In genomic region chr4:158211288-158211687, GRCh38 we compare ENCODE assay signal across 8 cellular contexts. TPM values are rescaled to one million over a fixed set of nuclear protein-coding genes. Genes with fewer than 3 reads are reported as not detected.
DNase-seq lines count a peak whose midpoint lies in the region; ATAC-seq and TF ChIP-seq lines count a peak whose summit lies in the region.

No MANE protein-coding gene starts in this region.

- peak overlapping the region; percentile 21 for H3K4me3 Mint-ChIP-seq in CD4-positive, alpha-beta T cell
- peak overlapping the region; percentile 52 for H3K4me3 Mint-ChIP-seq in endothelial cell (ENCODE audit: unreplicated experiment)
- peak overlapping the region; percentile 60 for H3K4me3 Mint-ChIP-seq in neural progenitor cell

- H3K79me2 ChIP-seq in neural progenitor cell (ENCODE audit: low read depth) = no peaks in the 10 kb centered on the region

- peaks cover 7% of the 10 kb centered on the region for H3F3A ChIP-seq in neural progenitor cell (ENCODE audit: low read depth)

- H2AFZ ChIP-seq in neural progenitor cell (replicated peaks) = peak overlapping the region; percentile 79

- H3K27me3 ChIP-seq in CD4-positive, alpha-beta T cell (ENCODE audit: control insufficient read depth, insufficient read depth, low read length) = peaks cover 14% of the 10 kb centered on the region
- H3K27me3 ChIP-seq in neural progenitor cell = no peaks in the 10 kb centered on the region

- no peak for TF ChIP-seq CTCF in CD4-positive, alpha-beta T cell (IDR thresholded peaks at IDR 0.05)
- TF ChIP-seq CTCF in NB4 (IDR thresholded peaks at IDR 0.05; ENCODE audit: low read depth, low read length) (no peak), endothelial cell (IDR thresholded peaks at IDR 0.05; ENCODE audit: unreplicated experiment) (no peak), neural progenitor cell (IDR thresholded peaks at IDR 0.05) (no peak), lower leg skin (IDR thresholded peaks at IDR 0.05) (no peak)

- H4K20me1 ChIP-seq in neural progenitor cell (ENCODE audit: low read depth) = no peaks in the 10 kb centered on the region

- CTCF ChIA-PET in CD4-positive, alpha-beta T cell (lab: Charles Lee) = no interaction called here

- no peak overlapping the region for H3K9ac ChIP-seq in neural progenitor cell

- peak overlapping the region; percentile 83 for H3K4me2 ChIP-seq in neural progenitor cell

- H3K9me3 ChIP-seq in CD4-positive, alpha-beta T cell (ENCODE audit: control insufficient read depth, low read length) = no peaks in the 10 kb centered on the region
- no peaks in the 10 kb centered on the region for H3K9me3 ChIP-seq in neural progenitor cell (ENCODE audit: low read depth)

- no peak overlapping the region for H3K27ac ChIP-seq in CD4-positive, alpha-beta T cell (ENCODE audit: low read depth, low read length)
- H3K27ac ChIP-seq in neural progenitor cell = no peak overlapping the region

- H3K9me3 Mint-ChIP-seq in CD4-positive, alpha-beta T cell = no peaks in the 10 kb centered on the region
- H3K9me3 Mint-ChIP-seq in endothelial cell (ENCODE audit: unreplicated experiment) (no peaks in the 10 kb centered on the region), neural progenitor cell (no peaks in the 10 kb centered on the region)

- peaks cover 19% of the 10 kb centered on the region for H3K4me1 Mint-ChIP-seq in CD4-positive, alpha-beta T cell (ENCODE audit: low read depth)
- peaks cover 18% of the 10 kb centered on the region for H3K4me1 Mint-ChIP-seq in endothelial cell (ENCODE audit: unreplicated experiment)
- peaks cover 21% of the 10 kb centered on the region for H3K4me1 Mint-ChIP-seq in neural progenitor cell

- H3K4me3 ChIP-seq in NB4 (ENCODE audit: low read depth, low read length) = peak overlapping the region; percentile 53
- H3K4me3 ChIP-seq in neural progenitor cell = no peak overlapping the region
- H3K4me3 ChIP-seq in lower leg skin (ENCODE audit: low read depth, poor library complexity, severe bottlenecking) = no peak overlapping the region

- ATAC-seq in CD4-positive, alpha-beta T cell (ENCODE audit: poor library complexity) = no peak

- peaks cover 17% of the 10 kb centered on the region for H3K4me1 ChIP-seq in neural progenitor cell

- no peaks in the 10 kb centered on the region for H3K36me3 ChIP-seq in neural progenitor cell

- intact Hi-C loops in CD4-positive, alpha-beta T cell (cut with DNase I, micrococcal nuclease) = no loop called here
- intact Hi-C loops in lower leg skin (cut with DNase I; ENCODE audit: low total_unique reads) = no loop called here

- DNase-seq in CD4-positive, alpha-beta T cell = no peak
- no peak for DNase-seq in NB4 (ENCODE audit: low read depth)
- DNase-seq in endothelial cell (ENCODE audit: low spot score) = no peak
- DNase-seq in neural progenitor cell (ENCODE audit: low spot score) = no peak
- no peak for DNase-seq in lower leg skin (ENCODE audit: low spot score in 2 of 2)
- DNase-seq in effector CD8-positive, alpha-beta T cell (lab: John Stamatoyannopoulos, UW) = no peak
- DNase-seq in CD1c-positive myeloid dendritic cell (ENCODE audit: extremely low spot score) = no peak
- no peak for DNase-seq in nucleus accumbens (lab: John Stamatoyannopoulos, UW)

- POLR2A ChIA-PET in CD4-positive, alpha-beta T cell (lab: Charles Lee) = no interaction called here

- H3K27ac Mint-ChIP-seq in CD4-positive, alpha-beta T cell = no peak overlapping the region
- no peak overlapping the region for H3K27ac Mint-ChIP-seq in endothelial cell (ENCODE audit: unreplicated experiment)
- no peak overlapping the region for H3K27ac Mint-ChIP-seq in neural progenitor cell

- H3K27me3 Mint-ChIP-seq in CD4-positive, alpha-beta T cell = peaks cover 48% of the 10 kb centered on the region
- H3K27me3 Mint-ChIP-seq in endothelial cell (ENCODE audit: unreplicated experiment) = peaks cover 3% of the 10 kb centered on the region
- no peaks in the 10 kb centered on the region for H3K27me3 Mint-ChIP-seq in neural progenitor cell (ENCODE audit: insufficient read depth, low read depth)

- no peak for TF ChIP-seq POLR2A in NB4 (IDR thresholded peaks at IDR 0.05; ENCODE audit: extremely low read depth, insufficient read length)
- TF ChIP-seq POLR2A in lower leg skin (IDR thresholded peaks at IDR 0.05) = no peak

- H3K36me3 Mint-ChIP-seq in CD4-positive, alpha-beta T cell (ENCODE audit: low read depth) = no peaks in the 10 kb centered on the region
- H3K36me3 Mint-ChIP-seq in endothelial cell (ENCODE audit: low read depth, unreplicated experiment) (no peaks in the 10 kb centered on the region), neural progenitor cell (no peaks in the 10 kb centered on the region)

RNA-seq across cellular contexts. Expression of gene TMEM144, which starts 1.0 kb away (rescaled TPM):
- total RNA-seq in CD4-positive, alpha-beta T cell = under 1 TPM in 1 of 2 experiments, not detected in 1; 0.45 TPM
- total RNA-seq in endothelial cell (ENCODE audit: unreplicated experiment) (5.7 TPM), neural progenitor cell (ENCODE audit: low replicate concordance) (2.0 and 4.1 TPM in 2 replicates), lower leg skin (1 to 10 TPM; 3.9 to 5.3 (median 4.6) TPM)

RNA-seq across cellular contexts. Expression of gene GASK1B, which starts 38.5 kb away (rescaled TPM):
- total RNA-seq in CD4-positive, alpha-beta T cell = under 1 TPM; 0.22 to 0.28 TPM
- total RNA-seq in endothelial cell (ENCODE audit: unreplicated experiment) (63.8 TPM), neural progenitor cell (ENCODE audit: low replicate concordance) (not detected in 2 replicates), lower leg skin (10 to 100 TPM in 1 of 4 donors, 1 to 10 TPM in 3; 3.8 to 10.8 (median 5.3) TPM)
